9 cellular contexts compared by ENCODE assay signal in genomic region chr12:122021822-122022392, GRCh38. TPM values are rescaled to one million over a fixed set of nuclear protein-coding genes. Genes with fewer than 3 reads are reported as not detected.
A peak's percentile ranks its signal among the peaks of the same experiment; 100 is the strongest.
DNase-seq lines count a peak whose midpoint lies in the region; ATAC-seq, FAIRE-seq and TF ChIP-seq lines count a peak whose summit lies in the region.
"Had no signal": no experiment of that assay in that cellular context is flagged by ENCODE, and none has a peak within 500 bp of the region (broad histone marks: within the 10 kb centered on the region; RNA-seq: fewer than 3 reads in every experiment).

Gene BCL7A (plus strand): TSS chr12:122021884. CDS start chr12:122022092, 208 bp downstream.

- H3K27ac ChIP-seq in HepG2 (ENCODE audit: extremely low read length, insufficient read depth, low read length): peak within 1 kb of the TSS; percentile 79

- peaks cover 0 to 1% of the 10 kb centered on the region in 2 experiments; a peak in 1 of 5 replicates for H3K36me3 ChIP-seq in HepG2 (replicated peaks in 1 of 2; ENCODE audit: control insufficient read depth in 1 of 2, insufficient read depth in 2 of 2, low read length in 2 of 2)

- H4K20me1 ChIP-seq in HepG2 (ENCODE audit: insufficient read depth, low read length): no peaks in the 10 kb centered on the region

- ATAC-seq in HepG2 (peak; percentile 38), HG02973 (IDR thresholded peaks at IDR 0.05; ENCODE audit: unreplicated experiment) (no peak)

- 0 out of 4 replicates have a peak, but pooled peaks of 1 of the 2 experiments have one; percentile 26 for TF ChIP-seq POLR2A in HepG2 (IDR thresholded peaks at IDR 0.05; ENCODE audit: insufficient read depth in 1 of 2, low read depth in 2 of 2, low read length in 2 of 2)

- WGBS in HepG2 (ENCODE audit: low lambda C conversion rate): 0% methylated on average over 19 of the region's 83 CpGs

- H3K4me2 ChIP-seq in HepG2 (ENCODE audit: low read depth, low read length): peak within 1 kb of the TSS; percentile 95

- in situ Hi-C loops in HepG2 (cut with HindIII; ENCODE audit: extremely low pct_ligation_motif_present, low pct_unique_long_range_greater_than_20kb): no loop called here

- CTCF ChIA-PET in HepG2 (lab: Yijun Ruan, JAX; ENCODE audit: low intra/inter-chr PET ratio, low total read pairs): no interaction called here

- POLR2A ChIA-PET in HepG2 (lab: Yijun Ruan, JAX): interaction anchor here (1.5 kb wide), 1 partner anchor 17 kb away, joined by 4 read pairs; no protein-coding TSS in a partner anchor

- 0 out of 2 replicates have a peak, but pooled peaks have one; percentile 10 for TF ChIP-seq RAD21 in HepG2 (CRISPR knock-in tag; IDR thresholded peaks at IDR 0.05)

- no peak for FAIRE-seq in HepG2 (lab: Jason Lieb, UNC)
- FAIRE-seq: GM18507 had no signal

- H2AFZ ChIP-seq in HepG2 (ENCODE audit: low read length): peak within 1 kb of the TSS; percentile 17

- intact Hi-C loops in HepG2 (cut with micrococcal nuclease; ENCODE audit: unreplicated experiment): loop anchor here (10.0 kb wide), 1 partner anchor 107 kb away; the partner anchor contains the start of gene CFAP251

- peaks cover 36% of the 10 kb centered on the region for H3K4me1 ChIP-seq in HepG2 (ENCODE audit: insufficient read depth, low read length)

- H3K9me3 ChIP-seq in HepG2 (ENCODE audit: low read length): no peaks in the 10 kb centered on the region

- peaks cover 0 to 20% of the 10 kb centered on the region in 2 experiments; a peak in 2 of 5 replicates for H3K27me3 ChIP-seq in HepG2 (ENCODE audit: control insufficient read depth in 1 of 2, insufficient read depth in 2 of 2, low read length in 2 of 2)

- H3K79me2 ChIP-seq in HepG2 (ENCODE audit: insufficient read depth, low read length): peaks cover 16% of the 10 kb centered on the region

- peak; percentile 37 for DNase-seq in activated gamma-delta T cell treated with Interleukin-2 at 50 U/mL for 16 hours
- DNase-seq in activated gamma-delta T cell (lab: John Stamatoyannopoulos, UW): no peak
- DNase-seq in NCI-H2171 (lab: John Stamatoyannopoulos, UW): peak; percentile 61
- peak; percentile 68 for DNase-seq in activated CD4-positive, alpha-beta T cell treated with anti-CD3 and anti-CD28 coated beads for 48 hours
- peak; percentile 51 to 78 for DNase-seq in dermis microvascular lymphatic vessel endothelial cell (ENCODE audit: low read depth in 2 of 2)
- peak; percentile 15 for DNase-seq in HepG2 (ENCODE audit: low spot score)
- peak; percentile 66 to 69 for DNase-seq in stimulated activated CD4-positive, alpha-beta T cell treated with anti-CD3 and anti-CD28 coated beads, Interleukin-2, amount 100 ng/mL, for 24 hours

- peak within 1 kb of the TSS; percentile 71 to 81 (median 73) for H3K4me3 ChIP-seq in HepG2 (replicated peaks in 1 of 3; ENCODE audit: insufficient read depth in 1 of 3, low read depth in 2 of 3, low read length in 3 of 3)

- no TSS peak for BruUV-seq in HepG2 (replicated peaks; lab: Mats Ljungman, UMichigan)

- TF ChIP-seq CTCF in HepG2 (CRISPR knock-in tag; IDR thresholded peaks at IDR 0.05): no peak

- peak within 1 kb of the TSS; percentile 73 for H3K9ac ChIP-seq in HepG2 (ENCODE audit: insufficient read depth, low read depth, low read length)

- TF ChIP-seq EP300 in HepG2 (IDR thresholded peaks at IDR 0.05; ENCODE audit: low read depth in 2 of 2, low read length in 2 of 2) (no peak), HepG2 (CRISPR knock-in tag; IDR thresholded peaks at IDR 0.05; ENCODE audit: borderline replicate concordance) (no peak)

TF ChIP-seq in HepG2, 621 proteins besides CTCF, POLR2A, EP300 and RAD21 (continues in another document):
- 0 out of 2 replicates have a peak, but pooled peaks have one; percentile 22 for TF ChIP-seq POLR2G (IDR thresholded peaks at IDR 0.05; ENCODE audit: low read depth, low read length)
- TF ChIP-seq ZNF672 (CRISPR knock-in tag; IDR thresholded peaks at IDR 0.05): no peak
- TF ChIP-seq PHF8 (CRISPR knock-in tag; IDR thresholded peaks at IDR 0.05): 0 out of 2 replicates have a peak, but pooled peaks have one; percentile 8
- no peak for TF ChIP-seq GTF2F1 (IDR thresholded peaks at IDR 0.05; ENCODE audit: low read length)
- TF ChIP-seq MAX (IDR thresholded peaks at IDR 0.05): peak; percentile 52; the same call in 1 of the 2 replicates
- peak; percentile 14 for TF ChIP-seq HNRNPLL (IDR thresholded peaks at IDR 0.05; ENCODE audit: low read depth, low read length, poor library complexity, severe bottlenecking)
- 0 out of 2 replicates have a peak, but pooled peaks have one; percentile 21 for TF ChIP-seq ZNF142 (CRISPR knock-in tag; IDR thresholded peaks at IDR 0.05)
- 0 out of 2 replicates have a peak, but pooled peaks have one; percentile 0 for TF ChIP-seq GABPB1 (CRISPR knock-in tag; IDR thresholded peaks at IDR 0.05)
- no peak for TF ChIP-seq ESRRA (CRISPR knock-in tag; IDR thresholded peaks at IDR 0.05; ENCODE audit: low read depth)
- TF ChIP-seq ARHGAP35 (CRISPR knock-in tag; IDR thresholded peaks at IDR 0.05; ENCODE audit: borderline replicate concordance): no peak
- TF ChIP-seq ZSCAN21 (CRISPR knock-in tag; IDR thresholded peaks at IDR 0.05; ENCODE audit: borderline replicate concordance): 0 out of 2 replicates have a peak, but pooled peaks have one; percentile 26

RNA-seq across cellular contexts. Expression of gene BCL7A, which starts in this region (rescaled TPM):
- total RNA-seq in dermis microvascular lymphatic vessel endothelial cell (6.0 and 9.6 TPM in 2 replicates), HepG2 (2016; rRNA removed; fragmentation: Illumina TruSeq; extraction: Trizol) (6.2 and 6.3 TPM in 2 replicates)
- total RNA-seq in HepG2 (2016; cell fraction: cytosol; rRNA removed; fragmentation: Illumina TruSeq; extraction: Trizol; ENCODE audit: low read depth): 2.2 TPM in 2 replicates
- 6.1 and 6.8 TPM in 2 replicates for total RNA-seq in HepG2 (2016; cell fraction: insoluble cytoplasmic fraction; rRNA removed; fragmentation: Illumina TruSeq; extraction: Trizol)
- 3.4 and 3.6 TPM in 2 replicates for total RNA-seq in HepG2 (2016; cell fraction: membrane; rRNA removed; fragmentation: Illumina TruSeq; extraction: Trizol)
- 3.7 and 4.3 TPM in 2 replicates for total RNA-seq in HepG2 (2016; cell fraction: nucleus; rRNA removed; fragmentation: Illumina TruSeq; extraction: Trizol)
- 4.1 and 5.4 TPM in 2 replicates for polyA plus RNA-seq in HepG2 (2011; rRNA removed)
- 4.0 and 4.8 TPM in 2 replicates for polyA plus RNA-seq in HepG2 (2011; cell fraction: cytosol; rRNA removed)
- 6.8 and 7.1 TPM in 2 replicates for polyA plus RNA-seq in HepG2 (2011; cell fraction: nucleus; rRNA removed)
- polyA plus RNA-seq in HepG2 (2012): 2.4 and 5.0 TPM in 2 replicates
- polyA plus RNA-seq in HepG2 (2016; cell fraction: cytosol; fragmentation: Illumina TruSeq; extraction: Trizol; ENCODE audit: low read depth): 0.48 and 0.57 TPM in 2 replicates
- 5.6 and 7.4 TPM in 2 replicates for polyA plus RNA-seq in HepG2 (2016; cell fraction: insoluble cytoplasmic fraction; fragmentation: Illumina TruSeq; extraction: Trizol; ENCODE audit: low read depth)
- polyA plus RNA-seq in HepG2 (2016; cell fraction: membrane; fragmentation: Illumina TruSeq; extraction: Trizol; ENCODE audit: low read depth): 1.6 and 1.7 TPM in 2 replicates
- polyA plus RNA-seq in HepG2 (2016; cell fraction: nucleus; fragmentation: Illumina TruSeq; extraction: Trizol; ENCODE audit: insufficient read depth, low read depth): 7.0 and 8.7 TPM in 2 replicates
- 5.1 and 5.3 TPM in 2 replicates for polyA minus RNA-seq in HepG2 (2011; rRNA and poly(A)+ RNA removed; ENCODE audit: low replicate concordance)
- polyA minus RNA-seq in HepG2 (2011; cell fraction: cytosol; rRNA and poly(A)+ RNA removed): 2.1 and 3.2 TPM in 2 replicates
- polyA minus RNA-seq in HepG2 (2011; cell fraction: nucleus; rRNA and poly(A)+ RNA removed): 3.6 TPM in 2 replicates
